In genomic region chr3:127544151-127544805, GRCh38 we compare ENCODE assay signal across 8 cellular contexts. TPM values are rescaled to one million over a fixed set of nuclear protein-coding genes. Genes with fewer than 3 reads are reported as not detected.
DNase-seq lines count a peak whose midpoint lies in the region; ATAC-seq lines count a peak whose summit lies in the region.

No MANE protein-coding gene starts in this region.

- H3K4me3 Mint-ChIP-seq in CD4-positive, alpha-beta memory T cell = no peak overlapping the region
- H3K4me3 Mint-ChIP-seq in activated naive CD8-positive, alpha-beta T cell treated with anti-CD3 and anti-CD28 coated beads, Interleukin-2, amount 50 U/mL, for 24 hours = no peak overlapping the region

- CTCF ChIA-PET in CD4-positive, alpha-beta memory T cell (lab: Charles Lee; ENCODE audit: partially characterized antibody) = interaction anchor here (0.7 to 4.0 kb wide), 9 partner anchors 9 to 1018 kb away, joined by 3 to 20 read pairs (median 5); no protein-coding TSS in a partner anchor

- no peaks in the 10 kb centered on the region for H3K27me3 ChIP-seq in CD4-positive, alpha-beta memory T cell (ENCODE audit: insufficient read depth, low read length)

- ATAC-seq in GM21723 (IDR thresholded peaks at IDR 0.05; ENCODE audit: unreplicated experiment) = peak; percentile 73
- peak; percentile 59 for ATAC-seq in activated naive CD8-positive, alpha-beta T cell treated with anti-CD3 and anti-CD28 coated beads, Interleukin-2, amount 50 U/mL, for 24 hours
- no peak for ATAC-seq in GM18870 (IDR thresholded peaks at IDR 0.05; ENCODE audit: unreplicated experiment)

- H3K27ac Mint-ChIP-seq in CD4-positive, alpha-beta memory T cell = peak overlapping the region in 1 of 7 donors; percentile 10
- no peak overlapping the region for H3K27ac Mint-ChIP-seq in activated naive CD8-positive, alpha-beta T cell treated with anti-CD3 and anti-CD28 coated beads, Interleukin-2, amount 50 U/mL, for 24 hours

- H3K9me3 ChIP-seq in CD4-positive, alpha-beta memory T cell (ENCODE audit: control insufficient read depth in 1 of 2, low read length in 2 of 2) = no peaks in the 10 kb centered on the region

- H3K27ac ChIP-seq in CD4-positive, alpha-beta memory T cell (ENCODE audit: low read depth, low read length) = no peak overlapping the region

- no peaks in the 10 kb centered on the region for H3K36me3 Mint-ChIP-seq in CD4-positive, alpha-beta memory T cell
- H3K36me3 Mint-ChIP-seq in activated naive CD8-positive, alpha-beta T cell treated with anti-CD3 and anti-CD28 coated beads, Interleukin-2, amount 50 U/mL, for 24 hours (ENCODE audit: low read depth) = no peaks in the 10 kb centered on the region

- H3K4me1 ChIP-seq in CD4-positive, alpha-beta memory T cell (ENCODE audit: insufficient read depth, low read length) = peaks cover 14% of the 10 kb centered on the region

- H3K36me3 ChIP-seq in CD4-positive, alpha-beta memory T cell (ENCODE audit: insufficient read depth, low read length) = no peaks in the 10 kb centered on the region

- DNase-seq in CD4-positive, alpha-beta memory T cell = peak; percentile 49 to 56 (median 50)
- DNase-seq in NCI-H1092 (lab: John Stamatoyannopoulos, UW) (peak; percentile 64), SW480 (ENCODE audit: low spot score) (peak; percentile 69), cardiac septum (ENCODE audit: low spot score) (peak; percentile 82), renal cortical epithelial cell (ENCODE audit: low read depth) (peak; percentile 47)
- DNase-seq in activated naive CD8-positive, alpha-beta T cell treated with anti-CD3 and anti-CD28 coated beads, Interleukin-2, amount 50 U/mL, for 24 hours = peak; percentile 75

- intact Hi-C loops in CD4-positive, alpha-beta memory T cell (cut with micrococcal nuclease) = loop anchor here (1.0 kb wide), 1 partner anchor 865 kb away; no protein-coding TSS in a partner anchor
- intact Hi-C loops in cardiac septum (cut with DNase I) = loop anchor here (10.0 kb wide), 1 partner anchor 559 kb away; the partner anchor contains the start of gene PLXNA1

- H3K27me3 Mint-ChIP-seq in CD4-positive, alpha-beta memory T cell = peaks cover 1 to 3% of the 10 kb centered on the region in 2 donors
- no peaks in the 10 kb centered on the region for H3K27me3 Mint-ChIP-seq in activated naive CD8-positive, alpha-beta T cell treated with anti-CD3 and anti-CD28 coated beads, Interleukin-2, amount 50 U/mL, for 24 hours

- POLR2A ChIA-PET in CD4-positive, alpha-beta memory T cell (lab: Charles Lee; ENCODE audit: partially characterized antibody) = no interaction called here

- peaks cover 3 to 25% (median 11%) of the 10 kb centered on the region in 4 donors for H3K4me1 Mint-ChIP-seq in CD4-positive, alpha-beta memory T cell
- peaks cover 7% of the 10 kb centered on the region for H3K4me1 Mint-ChIP-seq in activated naive CD8-positive, alpha-beta T cell treated with anti-CD3 and anti-CD28 coated beads, Interleukin-2, amount 50 U/mL, for 24 hours

- no peaks in the 10 kb centered on the region for H3K9me3 Mint-ChIP-seq in CD4-positive, alpha-beta memory T cell
- H3K9me3 Mint-ChIP-seq in activated naive CD8-positive, alpha-beta T cell treated with anti-CD3 and anti-CD28 coated beads, Interleukin-2, amount 50 U/mL, for 24 hours = no peaks in the 10 kb centered on the region

- no peak overlapping the region for H3K4me3 ChIP-seq in CD4-positive, alpha-beta memory T cell (ENCODE audit: low read length in 2 of 2)

RNA-seq across cellular contexts. Expression of gene TPRA1, which starts 46.3 kb away (rescaled TPM):
- total RNA-seq in CD4-positive, alpha-beta memory T cell = 10 to 100 TPM; 28.3 to 29.7 TPM
- 10 to 100 TPM; 33.1 to 40.1 TPM for polyA plus RNA-seq in CD4-positive, alpha-beta memory T cell
- total RNA-seq in cardiac septum (17.3 TPM), renal cortical epithelial cell (54.2 and 110 TPM in 2 replicates)

RNA-seq across cellular contexts. Expression of gene MCM2, which starts 53.9 kb away (rescaled TPM):
- total RNA-seq in CD4-positive, alpha-beta memory T cell = 10 to 100 TPM in 1 of 2 experiments, 1 to 10 TPM in 1; 7.7 to 12.8 TPM
- polyA plus RNA-seq in CD4-positive, alpha-beta memory T cell = 1 to 10 TPM; 6.9 to 7.7 TPM
- total RNA-seq in cardiac septum (5.5 TPM), renal cortical epithelial cell (27.9 and 63.4 TPM in 2 replicates)
